1 cellular context compared by ENCODE assay signal in the genomic region with DNA sequence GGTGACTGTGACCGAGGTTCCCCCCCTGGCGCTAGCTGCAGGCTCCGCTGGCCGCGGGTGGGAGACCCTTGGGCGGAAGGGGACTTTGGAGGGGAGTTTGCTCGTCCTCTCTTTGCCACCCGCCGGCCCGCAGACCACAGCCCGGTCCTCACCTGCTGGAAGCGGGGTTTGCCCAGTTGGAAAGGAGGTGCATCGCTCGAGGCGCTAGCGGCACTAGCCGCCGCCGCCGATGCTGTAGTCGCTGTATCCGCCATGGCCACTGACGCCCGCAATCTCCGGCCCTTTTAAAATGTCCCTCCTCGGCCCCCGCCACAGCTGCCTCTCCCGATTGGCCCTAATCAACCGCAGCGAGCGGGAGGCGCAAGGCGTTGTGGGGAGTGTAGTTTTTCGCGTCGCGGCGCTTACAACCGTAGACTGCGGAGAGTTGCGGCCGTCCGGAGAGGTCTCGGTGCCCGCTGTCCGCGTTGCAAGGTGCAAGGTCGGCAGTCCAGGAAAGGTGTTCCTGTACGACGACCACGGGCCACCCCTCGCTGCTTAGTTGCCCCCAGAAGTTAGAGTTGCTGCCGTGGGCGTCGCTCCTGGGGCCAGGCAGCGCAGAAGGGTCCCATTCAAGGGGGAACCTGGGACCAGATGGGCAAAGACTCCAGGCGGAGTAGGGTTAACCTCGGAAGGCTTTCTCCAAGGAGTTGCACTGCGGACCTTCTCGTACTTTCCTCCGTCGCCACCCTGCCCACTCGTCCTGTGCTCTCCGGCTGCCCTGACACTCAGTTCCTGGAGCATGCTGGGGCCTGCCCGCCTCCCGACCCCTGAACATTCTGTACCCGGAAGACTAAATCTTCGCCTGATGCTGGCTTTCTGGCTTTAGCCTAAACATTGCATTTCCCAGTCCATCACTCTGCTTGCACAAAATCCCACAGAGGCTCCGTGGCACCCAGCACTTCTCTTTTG.
A peak's percentile ranks its signal among the peaks of the same experiment; 100 is the strongest.
TF ChIP-seq lines count a peak whose summit lies in the region.

A gene with protein sequence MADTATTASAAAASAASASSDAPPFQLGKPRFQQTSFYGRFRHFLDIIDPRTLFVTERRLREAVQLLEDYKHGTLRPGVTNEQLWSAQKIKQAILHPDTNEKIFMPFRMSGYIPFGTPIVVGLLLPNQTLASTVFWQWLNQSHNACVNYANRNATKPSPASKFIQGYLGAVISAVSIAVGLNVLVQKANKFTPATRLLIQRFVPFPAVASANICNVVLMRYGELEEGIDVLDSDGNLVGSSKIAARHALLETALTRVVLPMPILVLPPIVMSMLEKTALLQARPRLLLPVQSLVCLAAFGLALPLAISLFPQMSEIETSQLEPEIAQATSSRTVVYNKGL (minus strand): TSS at position 261 of the 948 bp plus-strand sequence. CDS start 7 bp downstream, at position 254.

TF ChIP-seq in K562, 482 proteins besides CTCF, POLR2A, EP300 and RAD21 (continued from another document and continues in another):
- TF ChIP-seq, protein P1, sequence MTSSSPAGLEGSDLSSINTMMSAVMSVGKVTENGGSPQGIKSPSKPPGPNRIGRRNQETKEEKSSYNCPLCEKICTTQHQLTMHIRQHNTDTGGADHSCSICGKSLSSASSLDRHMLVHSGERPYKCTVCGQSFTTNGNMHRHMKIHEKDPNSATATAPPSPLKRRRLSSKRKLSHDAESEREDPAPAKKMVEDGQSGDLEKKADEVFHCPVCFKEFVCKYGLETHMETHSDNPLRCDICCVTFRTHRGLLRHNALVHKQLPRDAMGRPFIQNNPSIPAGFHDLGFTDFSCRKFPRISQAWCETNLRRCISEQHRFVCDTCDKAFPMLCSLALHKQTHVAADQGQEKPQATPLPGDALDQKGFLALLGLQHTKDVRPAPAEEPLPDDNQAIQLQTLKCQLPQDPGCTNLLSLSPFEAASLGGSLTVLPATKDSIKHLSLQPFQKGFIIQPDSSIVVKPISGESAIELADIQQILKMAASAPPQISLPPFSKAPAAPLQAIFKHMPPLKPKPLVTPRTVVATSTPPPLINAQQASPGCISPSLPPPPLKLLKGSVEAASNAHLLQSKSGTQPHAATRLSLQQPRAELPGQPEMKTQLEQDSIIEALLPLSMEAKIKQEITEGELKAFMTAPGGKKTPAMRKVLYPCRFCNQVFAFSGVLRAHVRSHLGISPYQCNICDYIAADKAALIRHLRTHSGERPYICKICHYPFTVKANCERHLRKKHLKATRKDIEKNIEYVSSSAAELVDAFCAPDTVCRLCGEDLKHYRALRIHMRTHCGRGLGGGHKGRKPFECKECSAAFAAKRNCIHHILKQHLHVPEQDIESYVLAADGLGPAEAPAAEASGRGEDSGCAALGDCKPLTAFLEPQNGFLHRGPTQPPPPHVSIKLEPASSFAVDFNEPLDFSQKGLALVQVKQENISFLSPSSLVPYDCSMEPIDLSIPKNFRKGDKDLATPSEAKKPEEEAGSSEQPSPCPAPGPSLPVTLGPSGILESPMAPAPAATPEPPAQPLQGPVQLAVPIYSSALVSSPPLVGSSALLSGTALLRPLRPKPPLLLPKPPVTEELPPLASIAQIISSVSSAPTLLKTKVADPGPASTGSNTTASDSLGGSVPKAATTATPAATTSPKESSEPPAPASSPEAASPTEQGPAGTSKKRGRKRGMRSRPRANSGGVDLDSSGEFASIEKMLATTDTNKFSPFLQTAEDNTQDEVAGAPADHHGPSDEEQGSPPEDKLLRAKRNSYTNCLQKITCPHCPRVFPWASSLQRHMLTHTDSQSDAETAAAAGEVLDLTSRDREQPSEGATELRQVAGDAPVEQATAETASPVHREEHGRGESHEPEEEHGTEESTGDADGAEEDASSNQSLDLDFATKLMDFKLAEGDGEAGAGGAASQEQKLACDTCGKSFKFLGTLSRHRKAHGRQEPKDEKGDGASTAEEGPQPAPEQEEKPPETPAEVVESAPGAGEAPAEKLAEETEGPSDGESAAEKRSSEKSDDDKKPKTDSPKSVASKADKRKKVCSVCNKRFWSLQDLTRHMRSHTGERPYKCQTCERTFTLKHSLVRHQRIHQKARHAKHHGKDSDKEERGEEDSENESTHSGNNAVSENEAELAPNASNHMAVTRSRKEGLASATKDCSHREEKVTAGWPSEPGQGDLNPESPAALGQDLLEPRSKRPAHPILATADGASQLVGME (CRISPR knock-in tag; IDR thresholded peaks at IDR 0.05) = no peak
- TF ChIP-seq TFAP4 (CRISPR knock-in tag; IDR thresholded peaks at IDR 0.05; ENCODE audit: borderline replicate concordance) (peak; percentile 100), FOXK1 (CRISPR knock-in tag; IDR thresholded peaks at IDR 0.05; ENCODE audit: borderline replicate concordance) (no peak), POLR2H (tag; IDR thresholded peaks at IDR 0.05; ENCODE audit: low read depth) (peak; percentile 87), CEBPG (CRISPR knock-in tag; IDR thresholded peaks at IDR 0.05) (no peak), CEBPG (tag; conservative IDR thresholded peaks at IDR 0.05 in 1 of 2, IDR thresholded peaks at IDR 0.05 in 1 of 2) (no peak), SMARCC2 (IDR thresholded peaks at IDR 0.05; ENCODE audit: low read depth) (no peak), HMG20B (CRISPR knock-in tag; IDR thresholded peaks at IDR 0.05) (no peak), JUN (IDR thresholded peaks at IDR 0.05; ENCODE audit: borderline replicate concordance, low read depth, low read length) (peak; percentile 49; the same call in 1 of the 2 replicates), JUN (CRISPR knock-in tag; IDR thresholded peaks at IDR 0.05; ENCODE audit: borderline replicate concordance) (no peak), ESRRA (IDR thresholded peaks at IDR 0.05; ENCODE audit: borderline replicate concordance, low read depth) (peak; percentile 87; the same call in 1 of the 2 replicates), TCF3 (CRISPR knock-in tag; IDR thresholded peaks at IDR 0.05) (peak; percentile 67), TEAD2 (tag; IDR thresholded peaks at IDR 0.05) (no peak), KLF13 (tag; IDR thresholded peaks at IDR 0.05; ENCODE audit: borderline replicate concordance, low read depth) (no peak), MGA (IDR thresholded peaks at IDR 0.05) (no peak)
- TF ChIP-seq, protein P2, sequence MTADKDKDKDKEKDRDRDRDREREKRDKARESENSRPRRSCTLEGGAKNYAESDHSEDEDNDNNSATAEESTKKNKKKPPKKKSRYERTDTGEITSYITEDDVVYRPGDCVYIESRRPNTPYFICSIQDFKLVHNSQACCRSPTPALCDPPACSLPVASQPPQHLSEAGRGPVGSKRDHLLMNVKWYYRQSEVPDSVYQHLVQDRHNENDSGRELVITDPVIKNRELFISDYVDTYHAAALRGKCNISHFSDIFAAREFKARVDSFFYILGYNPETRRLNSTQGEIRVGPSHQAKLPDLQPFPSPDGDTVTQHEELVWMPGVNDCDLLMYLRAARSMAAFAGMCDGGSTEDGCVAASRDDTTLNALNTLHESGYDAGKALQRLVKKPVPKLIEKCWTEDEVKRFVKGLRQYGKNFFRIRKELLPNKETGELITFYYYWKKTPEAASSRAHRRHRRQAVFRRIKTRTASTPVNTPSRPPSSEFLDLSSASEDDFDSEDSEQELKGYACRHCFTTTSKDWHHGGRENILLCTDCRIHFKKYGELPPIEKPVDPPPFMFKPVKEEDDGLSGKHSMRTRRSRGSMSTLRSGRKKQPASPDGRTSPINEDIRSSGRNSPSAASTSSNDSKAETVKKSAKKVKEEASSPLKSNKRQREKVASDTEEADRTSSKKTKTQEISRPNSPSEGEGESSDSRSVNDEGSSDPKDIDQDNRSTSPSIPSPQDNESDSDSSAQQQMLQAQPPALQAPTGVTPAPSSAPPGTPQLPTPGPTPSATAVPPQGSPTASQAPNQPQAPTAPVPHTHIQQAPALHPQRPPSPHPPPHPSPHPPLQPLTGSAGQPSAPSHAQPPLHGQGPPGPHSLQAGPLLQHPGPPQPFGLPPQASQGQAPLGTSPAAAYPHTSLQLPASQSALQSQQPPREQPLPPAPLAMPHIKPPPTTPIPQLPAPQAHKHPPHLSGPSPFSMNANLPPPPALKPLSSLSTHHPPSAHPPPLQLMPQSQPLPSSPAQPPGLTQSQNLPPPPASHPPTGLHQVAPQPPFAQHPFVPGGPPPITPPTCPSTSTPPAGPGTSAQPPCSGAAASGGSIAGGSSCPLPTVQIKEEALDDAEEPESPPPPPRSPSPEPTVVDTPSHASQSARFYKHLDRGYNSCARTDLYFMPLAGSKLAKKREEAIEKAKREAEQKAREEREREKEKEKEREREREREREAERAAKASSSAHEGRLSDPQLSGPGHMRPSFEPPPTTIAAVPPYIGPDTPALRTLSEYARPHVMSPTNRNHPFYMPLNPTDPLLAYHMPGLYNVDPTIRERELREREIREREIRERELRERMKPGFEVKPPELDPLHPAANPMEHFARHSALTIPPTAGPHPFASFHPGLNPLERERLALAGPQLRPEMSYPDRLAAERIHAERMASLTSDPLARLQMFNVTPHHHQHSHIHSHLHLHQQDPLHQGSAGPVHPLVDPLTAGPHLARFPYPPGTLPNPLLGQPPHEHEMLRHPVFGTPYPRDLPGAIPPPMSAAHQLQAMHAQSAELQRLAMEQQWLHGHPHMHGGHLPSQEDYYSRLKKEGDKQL (CRISPR knock-in tag; IDR thresholded peaks at IDR 0.05; ENCODE audit: borderline replicate concordance) = no peak
- TF ChIP-seq, protein P3, sequence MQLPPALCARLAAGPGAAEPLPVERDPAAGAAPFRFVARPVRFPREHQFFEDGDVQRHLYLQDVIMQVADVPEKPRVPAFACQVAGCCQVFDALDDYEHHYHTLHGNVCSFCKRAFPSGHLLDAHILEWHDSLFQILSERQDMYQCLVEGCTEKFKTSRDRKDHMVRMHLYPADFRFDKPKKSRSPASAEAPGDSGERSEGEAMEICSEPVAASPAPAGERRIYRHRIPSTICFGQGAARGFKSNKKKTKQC (CRISPR knock-in tag; IDR thresholded peaks at IDR 0.05) = peak; percentile 67
